ENCODE assay signal across 8 cellular contexts in genomic region chr20:46089076-46089337, GRCh38. TPM values are rescaled to one million over a fixed set of nuclear protein-coding genes. Genes with fewer than 3 reads are reported as not detected.
DNase-seq lines count a peak whose midpoint lies in the region; ATAC-seq lines count a peak whose summit lies in the region.

No MANE protein-coding gene starts in this region.

- DNase-seq in MG63, result no peak
- DNase-seq in natural killer cell treated with Interleukin-12 subunit alpha and Interleukin-12 subunit beta and Interleukin-15 and Interleukin-18, amount 100 ng/mL, for 72 hours (ENCODE audit: low spot score), result peak; percentile 66
- no peak for DNase-seq in HuH-7 (ENCODE audit: low spot score)
- DNase-seq in SW 1271 (lab: John Stamatoyannopoulos, UW), result no peak
- DNase-seq in NCI-H2227 treated with DMSO at 0.1 percent for 48 hours (lab: John Stamatoyannopoulos, UW), result no peak

- peak overlapping the region; percentile 93 for H3K4me3 Mint-ChIP-seq in natural killer cell treated with Interleukin-12 subunit alpha and Interleukin-12 subunit beta and Interleukin-15 and Interleukin-18, amount 100 ng/mL, for 72 hours

- H3K9me3 ChIP-seq in MG63 (no peaks in the 10 kb centered on the region), duodenal mucosa (ENCODE audit: control insufficient read depth in 1 of 2, low read length in 2 of 2) (no peaks in the 10 kb centered on the region)

- no peaks in the 10 kb centered on the region for H3K9me3 Mint-ChIP-seq in natural killer cell treated with Interleukin-12 subunit alpha and Interleukin-12 subunit beta and Interleukin-15 and Interleukin-18, amount 100 ng/mL, for 72 hours

- peak; percentile 29 for ATAC-seq in GM19351 (IDR thresholded peaks at IDR 0.05; ENCODE audit: unreplicated experiment)
- ATAC-seq in natural killer cell treated with Interleukin-12 subunit alpha and Interleukin-12 subunit beta and Interleukin-15 and Interleukin-18, amount 100 ng/mL, for 72 hours, result no peak
- no peak for ATAC-seq in HG03280 (IDR thresholded peaks at IDR 0.05; ENCODE audit: unreplicated experiment)

- H3K27me3 ChIP-seq in MG63 (no peaks in the 10 kb centered on the region), duodenal mucosa (ENCODE audit: control insufficient read depth in 1 of 2, insufficient read depth in 2 of 2, low read length in 2 of 2) (no peaks in the 10 kb centered on the region)

- peaks cover 34 to 38% of the 10 kb centered on the region in 2 donors for H3K4me1 Mint-ChIP-seq in natural killer cell treated with Interleukin-12 subunit alpha and Interleukin-12 subunit beta and Interleukin-15 and Interleukin-18, amount 100 ng/mL, for 72 hours (ENCODE audit: low read depth in 2 of 2)

- H3K36me3 Mint-ChIP-seq in natural killer cell treated with Interleukin-12 subunit alpha and Interleukin-12 subunit beta and Interleukin-15 and Interleukin-18, amount 100 ng/mL, for 72 hours, result no peaks in the 10 kb centered on the region

- H3K9ac ChIP-seq in duodenal mucosa (ENCODE audit: low read depth in 1 of 2, low read length in 2 of 2), result peak overlapping the region; percentile 61 to 83

- H3K27me3 Mint-ChIP-seq in natural killer cell treated with Interleukin-12 subunit alpha and Interleukin-12 subunit beta and Interleukin-15 and Interleukin-18, amount 100 ng/mL, for 72 hours, result no peaks in the 10 kb centered on the region

- H3K4me3 ChIP-seq in MG63, result peak overlapping the region; percentile 96
- peak overlapping the region; percentile 80 to 90 for H3K4me3 ChIP-seq in duodenal mucosa (ENCODE audit: low read depth in 1 of 2, low read length in 2 of 2)

- peak overlapping the region; percentile 99 for H3K27ac ChIP-seq in duodenal mucosa (ENCODE audit: low read depth, low read length)

- peaks cover 6% of the 10 kb centered on the region; the same call in 1 of the 2 replicates for H3K36me3 ChIP-seq in MG63
- no peaks in the 10 kb centered on the region for H3K36me3 ChIP-seq in duodenal mucosa (ENCODE audit: control insufficient read depth in 1 of 2, insufficient read depth in 2 of 2, low read length in 2 of 2)

- peak overlapping the region; percentile 59 to 91 for H3K27ac Mint-ChIP-seq in natural killer cell treated with Interleukin-12 subunit alpha and Interleukin-12 subunit beta and Interleukin-15 and Interleukin-18, amount 100 ng/mL, for 72 hours

- H3K4me1 ChIP-seq in duodenal mucosa (ENCODE audit: control insufficient read depth in 1 of 2, insufficient read depth in 2 of 2, low read length in 2 of 2), result peaks cover 38 to 43% of the 10 kb centered on the region in 2 donors

RNA-seq across cellular contexts. Expression of gene NCOA5, which starts 0.8 kb away (rescaled TPM):
- total RNA-seq in MG63 (2014; rRNA removed; shearing (Covaris generic); ENCODE audit: low replicate concordance), result 9.2 and 24.9 TPM in 2 replicates
- total RNA-seq in natural killer cell treated with Interleukin-12 subunit alpha and Interleukin-12 subunit beta and Interleukin-15 and Interleukin-18, amount 100 ng/mL, for 72 hours, result 10 to 100 TPM; 33.9 to 34.2 TPM

RNA-seq across cellular contexts. Expression of gene CD40, which starts 29.1 kb away (rescaled TPM):
- total RNA-seq in MG63 (2014; rRNA removed; shearing (Covaris generic); ENCODE audit: low replicate concordance), result not detected in 2 replicates
- 10 to 100 TPM in 1 of 2 donors, 1 to 10 TPM in 1; 6.7 to 32.7 TPM for total RNA-seq in natural killer cell treated with Interleukin-12 subunit alpha and Interleukin-12 subunit beta and Interleukin-15 and Interleukin-18, amount 100 ng/mL, for 72 hours

RNA-seq across cellular contexts. Expression of gene SLC12A5, which starts 60.0 kb away (rescaled TPM):
- 0.15 and 0.72 TPM in 2 replicates for total RNA-seq in MG63 (2014; rRNA removed; shearing (Covaris generic); ENCODE audit: low replicate concordance)
- total RNA-seq in natural killer cell treated with Interleukin-12 subunit alpha and Interleukin-12 subunit beta and Interleukin-15 and Interleukin-18, amount 100 ng/mL, for 72 hours, result not detected
